ENCODE assay signal across 1 cellular context in genomic region chr1:16924216-16924918, GRCh38.
TF ChIP-seq lines count a peak whose summit lies in the region.

No MANE protein-coding gene starts in this region.

TF ChIP-seq in WTC11, 78 proteins besides CTCF, POLR2A, EP300 and RAD21 (continued from another document):
- TF ChIP-seq JAZF1 (CRISPR knock-in tag; IDR thresholded peaks at IDR 0.05) (no peak), AFF4 (CRISPR knock-in tag; IDR thresholded peaks at IDR 0.05; ENCODE audit: borderline replicate concordance) (no peak), ZNF263 (CRISPR knock-in tag; IDR thresholded peaks at IDR 0.05; ENCODE audit: low read depth) (no peak), USF1 (CRISPR knock-in tag; IDR thresholded peaks at IDR 0.05) (no peak), TP53 (CRISPR knock-in tag; IDR thresholded peaks at IDR 0.05) (no peak), ATF6 (CRISPR knock-in tag; IDR thresholded peaks at IDR 0.05) (no peak)
- TF ChIP-seq, protein P1, sequence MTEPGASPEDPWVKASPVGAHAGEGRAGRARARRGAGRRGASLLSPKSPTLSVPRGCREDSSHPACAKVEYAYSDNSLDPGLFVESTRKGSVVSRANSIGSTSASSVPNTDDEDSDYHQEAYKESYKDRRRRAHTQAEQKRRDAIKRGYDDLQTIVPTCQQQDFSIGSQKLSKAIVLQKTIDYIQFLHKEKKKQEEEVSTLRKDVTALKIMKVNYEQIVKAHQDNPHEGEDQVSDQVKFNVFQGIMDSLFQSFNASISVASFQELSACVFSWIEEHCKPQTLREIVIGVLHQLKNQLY (CRISPR knock-in tag; IDR thresholded peaks at IDR 0.05), result no peak
